In genomic region chr13:46158222-46158621, GRCh38 we compare ENCODE assay signal across 23 cellular contexts. TPM values are rescaled to one million over a fixed set of nuclear protein-coding genes. Genes with fewer than 3 reads are reported as not detected.
DNase-seq lines count a peak whose midpoint lies in the region; ATAC-seq and TF ChIP-seq lines count a peak whose summit lies in the region.
"Had no signal": no experiment of that assay in that cellular context is flagged by ENCODE, and none has a peak within 500 bp of the region (broad histone marks: within the 10 kb centered on the region; RNA-seq: fewer than 3 reads in every experiment).

No MANE protein-coding gene starts in this region.

- H3K27me3 ChIP-seq in CD4-positive, CD25-positive, alpha-beta regulatory T cell (ENCODE audit: control insufficient read depth, insufficient read depth, low read length) = no peaks in the 10 kb centered on the region
- no peaks in the 10 kb centered on the region for H3K27me3 ChIP-seq in naive thymus-derived CD4-positive, alpha-beta T cell (ENCODE audit: control insufficient read depth in 2 of 2, insufficient read depth in 2 of 2, low read length in 2 of 2)
- H3K27me3 ChIP-seq in heart left ventricle = peaks cover 0 to 7% (median 0%) of the 10 kb centered on the region in 9 donors
- H3K27me3 ChIP-seq: BLaER1 had no signal

- peaks cover 32% of the 10 kb centered on the region for H3K4me1 ChIP-seq in CD4-positive, CD25-positive, alpha-beta regulatory T cell (ENCODE audit: control insufficient read depth, insufficient read depth, low read length, poor library complexity, severe bottlenecking)
- peaks cover 20 to 24% of the 10 kb centered on the region in 2 donors for H3K4me1 ChIP-seq in naive thymus-derived CD4-positive, alpha-beta T cell (ENCODE audit: control insufficient read depth in 2 of 2, insufficient read depth in 2 of 2, low read length in 2 of 2)
- peaks cover 0 to 27% (median 0%) of the 10 kb centered on the region in 12 donors for H3K4me1 ChIP-seq in heart left ventricle

- CTCF ChIA-PET in activated CD8-positive, alpha-beta T cell treated with anti-CD3 and anti-CD28 coated beads for 36 hours (lab: Charles Lee) = interaction anchor here (0.8 to 5.2 kb wide), 8 partner anchors 9 to 163 kb away, joined by 3 to 67 read pairs (median 18); no protein-coding TSS in a partner anchor
- CTCF ChIA-PET in activated CD8-positive, alpha-beta T cell treated with anti-CD3 and anti-CD28 coated beads, Interleukin-2, amount 10 ng/mL, durations not matched to agents 7 days and 5 days (lab: Charles Lee) = interaction anchor here (0.9 to 9.3 kb wide), 7 partner anchors 9 to 163 kb away, joined by 3 to 161 read pairs (median 29); no protein-coding TSS in a partner anchor
- CTCF ChIA-PET in naive thymus-derived CD4-positive, alpha-beta T cell (lab: Charles Lee) = interaction anchor here (0.8 to 4.8 kb wide), 8 partner anchors 9 to 163 kb away, joined by 3 to 27 read pairs (median 12); no protein-coding TSS in a partner anchor

- DNase-seq in activated CD8-positive, alpha-beta T cell treated with anti-CD3 and anti-CD28 coated beads for 36 hours = no peak
- DNase-seq in activated CD8-positive, alpha-beta T cell treated with anti-CD3 and anti-CD28 coated beads, Interleukin-2, amount 10 ng/mL, durations not matched to agents 7 days and 5 days = no peak
- DNase-seq in CD4-positive, CD25-positive, alpha-beta regulatory T cell = no peak
- DNase-seq in T-helper 17 cell (no peak), heart left ventricle (no peak), NCI-H2196 treated with DMSO at 0.1 percent for 48 hours (lab: John Stamatoyannopoulos, UW; ENCODE audit: unreplicated experiment) (no peak), H4 (ENCODE audit: low spot score) (no peak)
- DNase-seq in naive thymus-derived CD4-positive, alpha-beta T cell = no peak
- DNase-seq: COR-L47, DMS 273 treated with DMSO at 0.1 percent for 48 hours, DND-41, NCI-H1105 treated with DMSO at 0.1 percent for 48 hours, NCI-H1694, NCI-H2081 treated with DMSO at 0.1 percent for 48 hours, PC-9, SIG-M5 had no signal

- H3K27ac ChIP-seq in CD4-positive, CD25-positive, alpha-beta regulatory T cell (ENCODE audit: insufficient read depth, low read length, poor library complexity, severe bottlenecking) = no peak overlapping the region
- peak overlapping the region; percentile 21 for H3K27ac ChIP-seq in naive thymus-derived CD4-positive, alpha-beta T cell (ENCODE audit: low read depth, low read length)
- no peak overlapping the region for H3K27ac ChIP-seq in heart left ventricle
- H3K27ac ChIP-seq: BLaER1, PC-9, RWPE1 had no signal

- 90 to 96% (median 92%) methylated on average over 2 of the region's 2 CpGs for WGBS in heart left ventricle, 4 donors

- no peak for TF ChIP-seq POLR2A in heart left ventricle (IDR thresholded peaks at IDR 0.05)

- peaks cover 50% of the 10 kb centered on the region for H3K4me1 Mint-ChIP-seq in activated CD8-positive, alpha-beta T cell treated with anti-CD3 and anti-CD28 coated beads for 36 hours (ENCODE audit: low read depth)
- peaks cover 49% of the 10 kb centered on the region for H3K4me1 Mint-ChIP-seq in activated CD8-positive, alpha-beta T cell treated with anti-CD3 and anti-CD28 coated beads, Interleukin-2, amount 10 ng/mL, durations not matched to agents 7 days and 5 days (ENCODE audit: low read depth)
- peaks cover 35 to 58% (median 42%) of the 10 kb centered on the region in 4 donors for H3K4me1 Mint-ChIP-seq in CD4-positive, CD25-positive, alpha-beta regulatory T cell
- H3K4me1 Mint-ChIP-seq in T-helper 17 cell = peaks cover 37% of the 10 kb centered on the region
- H3K4me1 Mint-ChIP-seq in naive thymus-derived CD4-positive, alpha-beta T cell = peaks cover 35 to 52% (median 37%) of the 10 kb centered on the region in 7 donors

- intact Hi-C loops in activated CD8-positive, alpha-beta T cell treated with anti-CD3 and anti-CD28 coated beads for 36 hours (cut with micrococcal nuclease) = no loop called here
- intact Hi-C loops in naive thymus-derived CD4-positive, alpha-beta T cell (cut with micrococcal nuclease) = loop anchor here in 1 of 2 donors (2.0 kb wide), 1 partner anchor 31 kb away; no protein-coding TSS in a partner anchor
- intact Hi-C loops in heart left ventricle (cut with DNase I) = no loop called here

- POLR2A ChIA-PET in activated CD8-positive, alpha-beta T cell treated with anti-CD3 and anti-CD28 coated beads for 36 hours (lab: Charles Lee) = interaction anchor here (1.6 to 2.7 kb wide), 4 partner anchors 10 to 16 kb away, joined by 4 to 10 read pairs (median 6); no protein-coding TSS in a partner anchor
- POLR2A ChIA-PET in activated CD8-positive, alpha-beta T cell treated with anti-CD3 and anti-CD28 coated beads, Interleukin-2, amount 10 ng/mL, durations not matched to agents 7 days and 5 days (lab: Charles Lee) = interaction anchor here (0.7 to 1.2 kb wide), 2 partner anchors 11 to 31 kb away, joined by 3 read pairs; no protein-coding TSS in a partner anchor
- POLR2A ChIA-PET in naive thymus-derived CD4-positive, alpha-beta T cell (lab: Charles Lee) = interaction anchor here (1.0 to 2.7 kb wide), 4 partner anchors 10 to 163 kb away, joined by 3 to 26 read pairs (median 5); no protein-coding TSS in a partner anchor

- H3K9me3 ChIP-seq in CD4-positive, CD25-positive, alpha-beta regulatory T cell (ENCODE audit: control insufficient read depth in 2 of 2, low read length in 2 of 2) = no peaks in the 10 kb centered on the region
- H3K9me3 ChIP-seq in T-helper 17 cell (ENCODE audit: control insufficient read depth, low read length, poor library complexity, severe bottlenecking) = no peaks in the 10 kb centered on the region
- H3K9me3 ChIP-seq in naive thymus-derived CD4-positive, alpha-beta T cell (ENCODE audit: control insufficient read depth in 2 of 3, low read length in 3 of 3) = no peaks in the 10 kb centered on the region
- peaks cover 0 to 3% (median 0%) of the 10 kb centered on the region in 12 donors for H3K9me3 ChIP-seq in heart left ventricle

- H3K4me3 Mint-ChIP-seq in activated CD8-positive, alpha-beta T cell treated with anti-CD3 and anti-CD28 coated beads for 36 hours = no peak overlapping the region
- no peak overlapping the region for H3K4me3 Mint-ChIP-seq in activated CD8-positive, alpha-beta T cell treated with anti-CD3 and anti-CD28 coated beads, Interleukin-2, amount 10 ng/mL, durations not matched to agents 7 days and 5 days
- H3K4me3 Mint-ChIP-seq in CD4-positive, CD25-positive, alpha-beta regulatory T cell = no peak overlapping the region
- H3K4me3 Mint-ChIP-seq in T-helper 17 cell = no peak overlapping the region
- no peak overlapping the region for H3K4me3 Mint-ChIP-seq in naive thymus-derived CD4-positive, alpha-beta T cell

- peaks cover 75% of the 10 kb centered on the region for H3K36me3 Mint-ChIP-seq in activated CD8-positive, alpha-beta T cell treated with anti-CD3 and anti-CD28 coated beads for 36 hours (ENCODE audit: low read depth)
- peaks cover 80% of the 10 kb centered on the region for H3K36me3 Mint-ChIP-seq in activated CD8-positive, alpha-beta T cell treated with anti-CD3 and anti-CD28 coated beads, Interleukin-2, amount 10 ng/mL, durations not matched to agents 7 days and 5 days (ENCODE audit: low read depth)
- peaks cover 37% of the 10 kb centered on the region for H3K36me3 Mint-ChIP-seq in CD4-positive, CD25-positive, alpha-beta regulatory T cell
- H3K36me3 Mint-ChIP-seq in T-helper 17 cell (ENCODE audit: low read depth) = peaks cover 10% of the 10 kb centered on the region
- H3K36me3 Mint-ChIP-seq in naive thymus-derived CD4-positive, alpha-beta T cell = peaks cover 15 to 54% (median 40%) of the 10 kb centered on the region in 5 donors

- no peak for ATAC-seq in activated CD8-positive, alpha-beta T cell treated with anti-CD3 and anti-CD28 coated beads for 36 hours
- ATAC-seq in activated CD8-positive, alpha-beta T cell treated with anti-CD3 and anti-CD28 coated beads, Interleukin-2, amount 10 ng/mL, durations not matched to agents 7 days and 5 days = no peak
- no peak for ATAC-seq in CD4-positive, CD25-positive, alpha-beta regulatory T cell (ENCODE audit: low read depth in 2 of 2)
- no peak for ATAC-seq in T-helper 17 cell
- ATAC-seq in naive thymus-derived CD4-positive, alpha-beta T cell = no peak
- ATAC-seq in heart left ventricle = no peak
- ATAC-seq: K562 had no signal

- no peak for TF ChIP-seq CTCF in activated CD8-positive, alpha-beta T cell treated with anti-CD3 and anti-CD28 coated beads for 36 hours (IDR thresholded peaks at IDR 0.05)
- no peak for TF ChIP-seq CTCF in heart left ventricle (IDR thresholded peaks at IDR 0.05)

- no peaks in the 10 kb centered on the region for H3K9me3 Mint-ChIP-seq in activated CD8-positive, alpha-beta T cell treated with anti-CD3 and anti-CD28 coated beads for 36 hours
- no peaks in the 10 kb centered on the region for H3K9me3 Mint-ChIP-seq in activated CD8-positive, alpha-beta T cell treated with anti-CD3 and anti-CD28 coated beads, Interleukin-2, amount 10 ng/mL, durations not matched to agents 7 days and 5 days (ENCODE audit: insufficient read depth)
- H3K9me3 Mint-ChIP-seq in CD4-positive, CD25-positive, alpha-beta regulatory T cell = no peaks in the 10 kb centered on the region
- H3K9me3 Mint-ChIP-seq in naive thymus-derived CD4-positive, alpha-beta T cell = peaks cover 0 to 4% (median 0%) of the 10 kb centered on the region in 11 donors

- H3K4me3 ChIP-seq in CD4-positive, CD25-positive, alpha-beta regulatory T cell (ENCODE audit: low read depth, low read length) = no peak overlapping the region
- no peak overlapping the region for H3K4me3 ChIP-seq in naive thymus-derived CD4-positive, alpha-beta T cell (ENCODE audit: low read length)
- H3K4me3 ChIP-seq in heart left ventricle = no peak overlapping the region
- H3K4me3 ChIP-seq: BLaER1, K562, PC-9 had no signal

- peak overlapping the region; percentile 52 for H3K27ac Mint-ChIP-seq in activated CD8-positive, alpha-beta T cell treated with anti-CD3 and anti-CD28 coated beads for 36 hours
- H3K27ac Mint-ChIP-seq in activated CD8-positive, alpha-beta T cell treated with anti-CD3 and anti-CD28 coated beads, Interleukin-2, amount 10 ng/mL, durations not matched to agents 7 days and 5 days = no peak overlapping the region
- peak overlapping the region in 2 of 3 donors; percentile 56 to 73 for H3K27ac Mint-ChIP-seq in CD4-positive, CD25-positive, alpha-beta regulatory T cell
- peak overlapping the region; percentile 97 for H3K27ac Mint-ChIP-seq in T-helper 17 cell
- peak overlapping the region in 7 of 9 donors; percentile 9 to 97 (median 92) for H3K27ac Mint-ChIP-seq in naive thymus-derived CD4-positive, alpha-beta T cell

- peaks cover 62% of the 10 kb centered on the region for H3K36me3 ChIP-seq in CD4-positive, CD25-positive, alpha-beta regulatory T cell (ENCODE audit: control insufficient read depth, insufficient read depth, low read length)
- peaks cover 4 to 53% (median 52%) of the 10 kb centered on the region in 3 experiments for H3K36me3 ChIP-seq in naive thymus-derived CD4-positive, alpha-beta T cell (ENCODE audit: control insufficient read depth in 2 of 3, insufficient read depth in 3 of 3, low read length in 3 of 3)
- H3K36me3 ChIP-seq in heart left ventricle = peaks cover 0 to 65% (median 0%) of the 10 kb centered on the region in 9 donors

- H3K27me3 Mint-ChIP-seq in activated CD8-positive, alpha-beta T cell treated with anti-CD3 and anti-CD28 coated beads for 36 hours = no peaks in the 10 kb centered on the region
- no peaks in the 10 kb centered on the region for H3K27me3 Mint-ChIP-seq in activated CD8-positive, alpha-beta T cell treated with anti-CD3 and anti-CD28 coated beads, Interleukin-2, amount 10 ng/mL, durations not matched to agents 7 days and 5 days (ENCODE audit: low read depth)
- no peaks in the 10 kb centered on the region for H3K27me3 Mint-ChIP-seq in CD4-positive, CD25-positive, alpha-beta regulatory T cell
- H3K27me3 Mint-ChIP-seq in T-helper 17 cell = no peaks in the 10 kb centered on the region
- no peaks in the 10 kb centered on the region for H3K27me3 Mint-ChIP-seq in naive thymus-derived CD4-positive, alpha-beta T cell

RNA-seq across cellular contexts. Expression of gene LCP1, which starts 23.8 kb away (rescaled TPM):
- 1,000 to 10,000 TPM; 1,014 to 1,019 TPM for total RNA-seq in activated CD8-positive, alpha-beta T cell treated with anti-CD3 and anti-CD28 coated beads for 36 hours
- 1,000 to 10,000 TPM; 1,296 to 1,321 TPM for total RNA-seq in activated CD8-positive, alpha-beta T cell treated with anti-CD3 and anti-CD28 coated beads, Interleukin-2, amount 10 ng/mL, durations not matched to agents 7 days and 5 days
- total RNA-seq in CD4-positive, CD25-positive, alpha-beta regulatory T cell = 516 TPM
- 1,000 to 10,000 TPM in 3 of 4 donors, 100 to 1,000 TPM in 1; 831 to 1,155 (median 1,047) TPM for polyA plus RNA-seq in CD4-positive, CD25-positive, alpha-beta regulatory T cell
- total RNA-seq in T-helper 17 cell (100 to 1,000 TPM; 485 to 528 TPM), heart left ventricle (100 to 1,000 TPM in 1 of 9 donors, 10 to 100 TPM in 5, 1 to 10 TPM in 3; 5.6 to 230 (median 11.8) TPM)
- 100 to 1,000 TPM; 293 to 989 (median 355) TPM for total RNA-seq in naive thymus-derived CD4-positive, alpha-beta T cell
- polyA plus RNA-seq in naive thymus-derived CD4-positive, alpha-beta T cell = 100 to 1,000 TPM; 764 to 902 TPM
- polyA plus RNA-seq in heart left ventricle = 1 to 10 TPM; 1.9 to 8.7 TPM
- total RNA-seq in H4 (2014; rRNA removed; shearing (Covaris generic)) = 66.6 and 77.8 TPM in 2 replicates
- total RNA-seq: G401 had no signal

RNA-seq across cellular contexts. Expression of gene CPB2, which starts 53.4 kb away (rescaled TPM):
- not detected for total RNA-seq in activated CD8-positive, alpha-beta T cell treated with anti-CD3 and anti-CD28 coated beads for 36 hours
- total RNA-seq in activated CD8-positive, alpha-beta T cell treated with anti-CD3 and anti-CD28 coated beads, Interleukin-2, amount 10 ng/mL, durations not matched to agents 7 days and 5 days = not detected
- total RNA-seq in CD4-positive, CD25-positive, alpha-beta regulatory T cell = not detected
- under 1 TPM in 1 of 4 donors, not detected in 3; 0.17 TPM for polyA plus RNA-seq in CD4-positive, CD25-positive, alpha-beta regulatory T cell
- total RNA-seq in T-helper 17 cell = not detected
- not detected for total RNA-seq in naive thymus-derived CD4-positive, alpha-beta T cell
- polyA plus RNA-seq in naive thymus-derived CD4-positive, alpha-beta T cell = not detected
- not detected for total RNA-seq in heart left ventricle
- not detected for polyA plus RNA-seq in heart left ventricle
- not detected in 2 replicates for total RNA-seq in H4 (2014; rRNA removed; shearing (Covaris generic))
- total RNA-seq: A172, G401, H1, NCI-H460, PC-9 had no signal
- polyA plus RNA-seq: H1 had no signal

RNA-seq across cellular contexts. Expression of gene LRRC63, which starts 53.5 kb away (rescaled TPM):
- under 1 TPM; 0.47 to 0.59 TPM for total RNA-seq in activated CD8-positive, alpha-beta T cell treated with anti-CD3 and anti-CD28 coated beads for 36 hours
- 1 to 10 TPM; 1.7 to 2.2 TPM for total RNA-seq in activated CD8-positive, alpha-beta T cell treated with anti-CD3 and anti-CD28 coated beads, Interleukin-2, amount 10 ng/mL, durations not matched to agents 7 days and 5 days
- 0.20 TPM for total RNA-seq in CD4-positive, CD25-positive, alpha-beta regulatory T cell
- under 1 TPM; 0.12 to 0.49 (median 0.18) TPM for polyA plus RNA-seq in CD4-positive, CD25-positive, alpha-beta regulatory T cell
- total RNA-seq in T-helper 17 cell = under 1 TPM; 0.39 to 0.60 TPM
- total RNA-seq in naive thymus-derived CD4-positive, alpha-beta T cell = under 1 TPM; 0.19 to 0.80 (median 0.49) TPM
- under 1 TPM in 1 of 2 donors, not detected in 1; 0.31 TPM for polyA plus RNA-seq in naive thymus-derived CD4-positive, alpha-beta T cell
- total RNA-seq in heart left ventricle = under 1 TPM in 2 of 9 donors, not detected in 7; 0.14 to 0.48 TPM
- not detected for polyA plus RNA-seq in heart left ventricle
- 0.10 TPM in 1 of 2 replicates, not detected in the other for total RNA-seq in H4 (2014; rRNA removed; shearing (Covaris generic))
- total RNA-seq: G401, H1, PC-9 had no signal
- polyA plus RNA-seq: H1 had no signal
